ENCODE assay signal across 19 cellular contexts in genomic region chr7:49091519-49091918, GRCh38.
DNase-seq lines count a peak whose midpoint lies in the region; ATAC-seq and TF ChIP-seq lines count a peak whose summit lies in the region.
"Had no signal": no experiment of that assay in that cellular context is flagged by ENCODE, and none has a peak within 500 bp of the region (broad histone marks: within the 10 kb centered on the region; RNA-seq: fewer than 3 reads in every experiment).

No MANE protein-coding gene starts in this region.

- H3K27me3 Mint-ChIP-seq in CD4-positive, alpha-beta memory T cell: no peaks in the 10 kb centered on the region
- H3K27me3 Mint-ChIP-seq: CD4-positive, CD25-positive, alpha-beta regulatory T cell; IgD-negative memory B cell had no signal

- H3K36me3 Mint-ChIP-seq in CD4-positive, alpha-beta memory T cell: no peaks in the 10 kb centered on the region
- H3K36me3 Mint-ChIP-seq: CD4-positive, CD25-positive, alpha-beta regulatory T cell; IgD-negative memory B cell had no signal

- H3K9me2 ChIP-seq in OCI-LY7 (ENCODE audit: insufficient read depth, low read length): no peaks in the 10 kb centered on the region

- H3K4me3 Mint-ChIP-seq in CD4-positive, alpha-beta memory T cell: no peak overlapping the region
- H3K4me3 Mint-ChIP-seq: CD4-positive, CD25-positive, alpha-beta regulatory T cell; IgD-negative memory B cell had no signal

- no peak overlapping the region for H3K27ac Mint-ChIP-seq in CD4-positive, alpha-beta memory T cell
- H3K27ac Mint-ChIP-seq: CD4-positive, CD25-positive, alpha-beta regulatory T cell had no signal

- TF ChIP-seq CTCF in OCI-LY7 (conservative IDR thresholded peaks at IDR 0.05; ENCODE audit: low read length): no peak

- intact Hi-C loops in OCI-LY7 (cut with micrococcal nuclease; ENCODE audit: unreplicated experiment): no loop called here
- intact Hi-C loops in CD4-positive, alpha-beta memory T cell (cut with micrococcal nuclease): no loop called here

- H3K27ac ChIP-seq in OCI-LY7 (ENCODE audit: low read depth, low read length, poor library complexity, severe bottlenecking): no peak overlapping the region
- H3K27ac ChIP-seq in CD4-positive, alpha-beta memory T cell (ENCODE audit: low read depth, low read length): no peak overlapping the region
- H3K27ac ChIP-seq: SJCRH30 had no signal

- peak; percentile 65 for DNase-seq in DMS53 (lab: John Stamatoyannopoulos, UW)
- no peak for DNase-seq in OCI-LY7 (ENCODE audit: low spot score)
- DNase-seq in kidney tubule cell (ENCODE audit: low spot score): peak; percentile 9
- no peak for DNase-seq in SHP77 (lab: John Stamatoyannopoulos, UW)
- no peak for DNase-seq in hepatic stellate cell (ENCODE audit: low spot score)
- no peak for DNase-seq in CD4-positive, alpha-beta memory T cell
- DNase-seq: CD4-positive, CD25-positive, alpha-beta regulatory T cell; DMS79; Kasumi-1; NCI-H1417 treated with DMSO at 0.1 percent for 48 hours; NCI-H2029; NCI-H2171; NCI-H446 treated with DMSO at 0.1 percent for 48 hours; NCI-H748 treated with DMSO at 0.1 percent for 48 hours; OCI-M1; SJCRH30; T-helper 2 cell had no signal

- no peaks in the 10 kb centered on the region for H4K20me1 ChIP-seq in OCI-LY7 (ENCODE audit: insufficient read depth, low read length)

- H3K27me3 ChIP-seq in CD4-positive, alpha-beta memory T cell (ENCODE audit: insufficient read depth, low read length): no peaks in the 10 kb centered on the region

- H3K4me2 ChIP-seq in OCI-LY7 (ENCODE audit: low read length): peak overlapping the region; percentile 17

- H3K79me2 ChIP-seq in OCI-LY7 (ENCODE audit: insufficient read depth, low read depth, low read length): no peaks in the 10 kb centered on the region

- BruUV-seq in OCI-LY7 (replicated peaks; lab: Mats Ljungman, UMichigan): no TSS peak

- H3K9me3 ChIP-seq in OCI-LY7 (ENCODE audit: low read length): no peaks in the 10 kb centered on the region
- H3K9me3 ChIP-seq in CD4-positive, alpha-beta memory T cell (ENCODE audit: control insufficient read depth in 1 of 2, low read length in 2 of 2): no peaks in the 10 kb centered on the region
- H3K9me3 ChIP-seq: SJCRH30 had no signal

- CTCF ChIA-PET in OCI-LY7 (lab: Charles Lee; ENCODE audit: unreplicated experiment): no interaction called here
- CTCF ChIA-PET in CD4-positive, alpha-beta memory T cell (lab: Charles Lee; ENCODE audit: partially characterized antibody): no interaction called here

- ATAC-seq in HG03432 (IDR thresholded peaks at IDR 0.05; ENCODE audit: unreplicated experiment): peak; percentile 60

- peaks cover 21% of the 10 kb centered on the region for H3K4me1 ChIP-seq in OCI-LY7 (ENCODE audit: insufficient read depth, low read length, poor library complexity, severe bottlenecking)
- no peaks in the 10 kb centered on the region for H3K4me1 ChIP-seq in CD4-positive, alpha-beta memory T cell (ENCODE audit: insufficient read depth, low read length)
- H3K4me1 ChIP-seq: SJCRH30 had no signal

- H2AFZ ChIP-seq in OCI-LY7 (ENCODE audit: low read length): peak overlapping the region; percentile 61

- peaks cover 0 to 5% (median 3%) of the 10 kb centered on the region in 8 donors for H3K9me3 Mint-ChIP-seq in CD4-positive, alpha-beta memory T cell

- H3K4me3 ChIP-seq in OCI-LY7 (ENCODE audit: low read depth, low read length, poor library complexity, severe bottlenecking): no peak overlapping the region
- H3K4me3 ChIP-seq in CD4-positive, alpha-beta memory T cell (ENCODE audit: low read length in 2 of 2): no peak overlapping the region
- H3K4me3 ChIP-seq: SJCRH30 had no signal

- no peaks in the 10 kb centered on the region for H3K4me1 Mint-ChIP-seq in CD4-positive, alpha-beta memory T cell
- H3K4me1 Mint-ChIP-seq: CD4-positive, CD25-positive, alpha-beta regulatory T cell; IgD-negative memory B cell had no signal

- no peaks in the 10 kb centered on the region for H3K36me3 ChIP-seq in OCI-LY7 (ENCODE audit: insufficient read depth, low read length)
- no peaks in the 10 kb centered on the region for H3K36me3 ChIP-seq in CD4-positive, alpha-beta memory T cell (ENCODE audit: insufficient read depth, low read length)
- H3K36me3 ChIP-seq: SJCRH30 had no signal

- POLR2A ChIA-PET in OCI-LY7 (lab: Charles Lee): no interaction called here
- POLR2A ChIA-PET in CD4-positive, alpha-beta memory T cell (lab: Charles Lee; ENCODE audit: partially characterized antibody): no interaction called here

Comparison
In these comparisons a context has a peak if more than half of its experiments do, and no peak if none do; other contexts are left out.
1. DNase-seq: peak in DMS53 (single experiment) and kidney tubule cell (single experiment); none in OCI-LY7 (single experiment), SHP77 (0 of 2), hepatic stellate cell (single experiment) and CD4-positive, alpha-beta memory T cell (0 of 5).